In the genomic region with DNA sequence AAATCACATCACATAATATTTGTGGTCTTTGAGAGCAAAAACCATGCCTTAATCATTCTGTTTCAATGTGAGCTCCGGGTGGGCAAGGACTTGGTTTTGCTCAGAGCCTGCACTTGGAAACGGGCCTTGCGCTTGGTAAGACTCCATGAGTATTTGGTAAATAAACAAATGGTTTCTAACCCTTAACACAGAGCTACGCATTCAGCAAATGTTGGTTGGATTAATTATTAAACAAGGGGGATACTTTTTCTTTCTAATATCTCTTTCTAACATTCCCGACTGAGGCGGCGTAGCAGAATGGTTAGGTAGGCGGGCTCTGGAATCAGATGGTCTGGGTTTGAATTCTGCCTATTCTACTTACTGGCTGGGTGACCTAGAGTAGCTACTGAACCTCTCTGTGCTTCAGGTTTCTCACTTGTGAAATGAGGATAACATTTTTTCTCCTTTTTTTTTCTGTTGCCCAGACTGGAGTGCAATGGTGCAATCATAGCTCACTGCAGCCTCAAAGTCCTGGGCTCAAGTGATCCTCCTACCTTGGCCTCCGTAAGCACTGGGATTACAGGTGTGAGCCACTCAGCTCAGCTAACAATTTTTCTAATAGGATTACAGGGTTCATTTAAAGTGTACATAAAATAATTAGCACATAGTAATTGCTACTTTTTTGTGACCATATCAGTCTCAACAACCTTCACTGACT, we compare ENCODE assay signal across 21 cellular contexts. TPM values are rescaled to one million over a fixed set of nuclear protein-coding genes. Genes with fewer than 3 reads are reported as not detected.
DNase-seq lines count a peak whose midpoint lies in the region; ATAC-seq, FAIRE-seq and TF ChIP-seq lines count a peak whose summit lies in the region.
"Had no signal": no experiment of that assay in that cellular context is flagged by ENCODE, and none has a peak within 500 bp of the region (broad histone marks: within the 10 kb centered on the region; RNA-seq: fewer than 3 reads in every experiment).

No MANE protein-coding gene starts in this region.

- H3K27ac ChIP-seq in left ventricle myocardium inferior (replicated peaks) (peak overlapping the region; percentile 86), HepG2 (ENCODE audit: extremely low read length, insufficient read depth, low read length) (no peak overlapping the region), esophagus squamous epithelium (no peak overlapping the region)

- TF ChIP-seq CTCF in left ventricle myocardium inferior (IDR thresholded peaks at IDR 0.05; ENCODE audit: borderline replicate concordance), result no peak
- no peak for TF ChIP-seq CTCF in HepG2 (CRISPR knock-in tag; IDR thresholded peaks at IDR 0.05)
- no peak for TF ChIP-seq CTCF in esophagus squamous epithelium (IDR thresholded peaks at IDR 0.05)

- H3K9ac ChIP-seq in HepG2 (ENCODE audit: insufficient read depth, low read depth, low read length), result no peak overlapping the region

- H3K4me1 ChIP-seq in left ventricle myocardium inferior (peaks cover 54% of the 10 kb centered on the region), HepG2 (ENCODE audit: insufficient read depth, low read length) (peaks cover 32% of the 10 kb centered on the region), esophagus squamous epithelium (peaks cover 6 to 25% (median 7%) of the 10 kb centered on the region in 3 donors)
- H3K4me1 ChIP-seq: BE2C had no signal

- in situ Hi-C loops in HepG2 (cut with HindIII; ENCODE audit: extremely low pct_ligation_motif_present, low pct_unique_long_range_greater_than_20kb), result no loop called here

- intact Hi-C loops in left ventricle myocardium inferior (cut with micrococcal nuclease) (no loop called here), left ventricle myocardium superior (cut with micrococcal nuclease) (no loop called here), HepG2 (cut with micrococcal nuclease; ENCODE audit: unreplicated experiment) (no loop called here), esophagus squamous epithelium (cut with DNase I) (no loop called here)

- CTCF ChIA-PET in HepG2 (lab: Yijun Ruan, JAX; ENCODE audit: low intra/inter-chr PET ratio, low total read pairs), result no interaction called here

- BruUV-seq in HepG2 (replicated peaks; lab: Mats Ljungman, UMichigan), result no TSS peak

- no peaks in the 10 kb centered on the region for H3K79me2 ChIP-seq in HepG2 (ENCODE audit: insufficient read depth, low read length)

- ATAC-seq in left ventricle myocardium superior (no peak), HepG2 (peak; percentile 72)
- ATAC-seq: GM12878 had no signal

- FAIRE-seq in HepG2 (lab: Jason Lieb, UNC) (peak; percentile 37), HTR-8/SVneo (lab: Jason Lieb, UNC) (no peak)
- FAIRE-seq: GM12878 had no signal

- no peaks in the 10 kb centered on the region for H4K20me1 ChIP-seq in HepG2 (ENCODE audit: insufficient read depth, low read length)

- TF ChIP-seq EP300 in HepG2 (IDR thresholded peaks at IDR 0.05; ENCODE audit: low read depth in 2 of 2, low read length in 2 of 2), result no peak
- TF ChIP-seq EP300 in HepG2 (CRISPR knock-in tag; IDR thresholded peaks at IDR 0.05; ENCODE audit: borderline replicate concordance), result no peak

- WGBS in HepG2 (ENCODE audit: low lambda C conversion rate), result 6% methylated on average over 9 of the region's 9 CpGs
- WGBS in esophagus squamous epithelium, 2 donors, result 82 to 89% methylated on average over 9 of the region's 9 CpGs

- H3K36me3 ChIP-seq in left ventricle myocardium inferior (no peaks in the 10 kb centered on the region), HepG2 (replicated peaks in 1 of 2; ENCODE audit: control insufficient read depth in 1 of 2, insufficient read depth in 2 of 2, low read length in 2 of 2) (no peaks in the 10 kb centered on the region), esophagus squamous epithelium (no peaks in the 10 kb centered on the region)
- H3K36me3 ChIP-seq: BE2C had no signal

- peak overlapping the region; percentile 19; the same call in 1 of the 2 replicates for H3K4me2 ChIP-seq in HepG2 (ENCODE audit: low read depth, low read length)

- no peak for TF ChIP-seq RAD21 in HepG2 (CRISPR knock-in tag; IDR thresholded peaks at IDR 0.05)

- DNase-seq in left ventricle myocardium inferior (no peak), left ventricle myocardium superior (no peak), HuH-7 (ENCODE audit: low spot score) (peak; percentile 68), HepG2 (ENCODE audit: low spot score) (peak; percentile 40), renal cortical epithelial cell (ENCODE audit: low read depth) (peak; percentile 57), esophagus squamous epithelium (lab: John Stamatoyannopoulos, UW) (no peak), HTR-8/SVneo (ENCODE audit: insufficient read length, low spot score) (no peak), GOT3 (lab: John Stamatoyannopoulos, UW) (no peak)
- DNase-seq: BE2C; CD4-positive, CD25-positive, alpha-beta regulatory T cell; DMS153; EL; NCI-H1436; NCI-H1930; NCI-H345; NCI-H526 had no signal

- H2AFZ ChIP-seq in HepG2 (ENCODE audit: low read length), result no peak overlapping the region

- H3K27me3 ChIP-seq in left ventricle myocardium inferior (ENCODE audit: low read depth) (peaks cover 47% of the 10 kb centered on the region), HepG2 (ENCODE audit: control insufficient read depth in 1 of 2, insufficient read depth in 2 of 2, low read length in 2 of 2) (peaks cover 2 to 25% of the 10 kb centered on the region in 2 experiments; a peak in 3 of 5 replicates), esophagus squamous epithelium (peaks cover 0 to 49% (median 0%) of the 10 kb centered on the region in 4 donors)
- H3K27me3 ChIP-seq: BE2C had no signal

- no peak for TF ChIP-seq POLR2A in HepG2 (IDR thresholded peaks at IDR 0.05; ENCODE audit: insufficient read depth in 1 of 2, low read depth in 2 of 2, low read length in 2 of 2)
- TF ChIP-seq POLR2A in esophagus squamous epithelium (IDR thresholded peaks at IDR 0.05), result no peak

- POLR2A ChIA-PET in HepG2 (lab: Yijun Ruan, JAX), result no interaction called here

- H3K4me3 ChIP-seq in left ventricle myocardium inferior (no peak overlapping the region), HepG2 (replicated peaks in 1 of 3; ENCODE audit: insufficient read depth in 1 of 3, low read depth in 2 of 3, low read length in 3 of 3) (no peak overlapping the region), esophagus squamous epithelium (no peak overlapping the region)
- H3K4me3 ChIP-seq: GM12878 had no signal

- H3K9me3 ChIP-seq in left ventricle myocardium inferior (replicated peaks) (no peaks in the 10 kb centered on the region), HepG2 (ENCODE audit: low read length) (no peaks in the 10 kb centered on the region), esophagus squamous epithelium (no peaks in the 10 kb centered on the region)
- H3K9me3 ChIP-seq: BE2C had no signal

RNA-seq across cellular contexts. Expression of a gene that starts 3.4 kb away (rescaled TPM):
- total RNA-seq in left ventricle myocardium inferior (4.4 TPM), left ventricle myocardium superior (5.2 TPM), HepG2 (2016; rRNA removed; fragmentation: Illumina TruSeq; extraction: Trizol) (not detected in 2 replicates), renal cortical epithelial cell (4.3 and 4.6 TPM in 2 replicates), esophagus squamous epithelium (10 to 100 TPM; 25.5 to 39.2 (median 29.6) TPM)
- total RNA-seq in HepG2 (2016; cell fraction: cytosol; rRNA removed; fragmentation: Illumina TruSeq; extraction: Trizol; ENCODE audit: low read depth), result not detected in 2 replicates
- total RNA-seq in HepG2 (2016; cell fraction: insoluble cytoplasmic fraction; rRNA removed; fragmentation: Illumina TruSeq; extraction: Trizol), result not detected in 2 replicates
- total RNA-seq in HepG2 (2016; cell fraction: membrane; rRNA removed; fragmentation: Illumina TruSeq; extraction: Trizol), result not detected in 2 replicates
- total RNA-seq in HepG2 (2016; cell fraction: nucleus; rRNA removed; fragmentation: Illumina TruSeq; extraction: Trizol), result not detected in 2 replicates
- polyA plus RNA-seq in HepG2 (2011; rRNA removed), result not detected in 2 replicates
- under 0.01 and 0.03 TPM in 2 replicates for polyA plus RNA-seq in HepG2 (2011; cell fraction: cytosol; rRNA removed)
- not detected in 2 replicates for polyA plus RNA-seq in HepG2 (2011; cell fraction: nucleus; rRNA removed)
- polyA plus RNA-seq in HepG2 (2012), result not detected in 2 replicates
- not detected in 2 replicates for polyA plus RNA-seq in HepG2 (2016; cell fraction: cytosol; fragmentation: Illumina TruSeq; extraction: Trizol; ENCODE audit: low read depth)
- not detected in 2 replicates for polyA plus RNA-seq in HepG2 (2016; cell fraction: insoluble cytoplasmic fraction; fragmentation: Illumina TruSeq; extraction: Trizol; ENCODE audit: low read depth)
- polyA plus RNA-seq in HepG2 (2016; cell fraction: membrane; fragmentation: Illumina TruSeq; extraction: Trizol; ENCODE audit: low read depth), result not detected in 2 replicates
- polyA plus RNA-seq in HepG2 (2016; cell fraction: nucleus; fragmentation: Illumina TruSeq; extraction: Trizol; ENCODE audit: insufficient read depth, low read depth), result not detected in 2 replicates
- 7.3 TPM in 1 of 2 replicates, not detected in the other for polyA minus RNA-seq in HepG2 (2011; rRNA and poly(A)+ RNA removed; ENCODE audit: low replicate concordance)
- polyA minus RNA-seq in HepG2 (2011; cell fraction: cytosol; rRNA and poly(A)+ RNA removed), result not detected in 2 replicates
- polyA minus RNA-seq in HepG2 (2011; cell fraction: nucleus; rRNA and poly(A)+ RNA removed), result not detected in 2 replicates
- total RNA-seq: A172, H4, M059J, SK-MEL-5 had no signal

RNA-seq across cellular contexts. Expression of a gene that starts 31.1 kb away (rescaled TPM):
- total RNA-seq in left ventricle myocardium inferior (not detected), left ventricle myocardium superior (not detected), HepG2 (2016; rRNA removed; fragmentation: Illumina TruSeq; extraction: Trizol) (not detected in 2 replicates), renal cortical epithelial cell (not detected in 2 replicates), esophagus squamous epithelium (not detected)
- not detected in 2 replicates for total RNA-seq in HepG2 (2016; cell fraction: cytosol; rRNA removed; fragmentation: Illumina TruSeq; extraction: Trizol; ENCODE audit: low read depth)
- not detected in 2 replicates for total RNA-seq in HepG2 (2016; cell fraction: insoluble cytoplasmic fraction; rRNA removed; fragmentation: Illumina TruSeq; extraction: Trizol)
- not detected in 2 replicates for total RNA-seq in HepG2 (2016; cell fraction: membrane; rRNA removed; fragmentation: Illumina TruSeq; extraction: Trizol)
- total RNA-seq in HepG2 (2016; cell fraction: nucleus; rRNA removed; fragmentation: Illumina TruSeq; extraction: Trizol), result not detected in 2 replicates
- polyA plus RNA-seq in HepG2 (2011; rRNA removed), result not detected in 2 replicates
- polyA plus RNA-seq in HepG2 (2011; cell fraction: cytosol; rRNA removed), result not detected in 2 replicates
- polyA plus RNA-seq in HepG2 (2011; cell fraction: nucleus; rRNA removed), result not detected in 2 replicates
- polyA plus RNA-seq in HepG2 (2012), result not detected in 2 replicates
- polyA plus RNA-seq in HepG2 (2016; cell fraction: cytosol; fragmentation: Illumina TruSeq; extraction: Trizol; ENCODE audit: low read depth), result not detected in 2 replicates
- polyA plus RNA-seq in HepG2 (2016; cell fraction: insoluble cytoplasmic fraction; fragmentation: Illumina TruSeq; extraction: Trizol; ENCODE audit: low read depth), result not detected in 2 replicates
- polyA plus RNA-seq in HepG2 (2016; cell fraction: membrane; fragmentation: Illumina TruSeq; extraction: Trizol; ENCODE audit: low read depth), result not detected in 2 replicates
- not detected in 2 replicates for polyA plus RNA-seq in HepG2 (2016; cell fraction: nucleus; fragmentation: Illumina TruSeq; extraction: Trizol; ENCODE audit: insufficient read depth, low read depth)
- polyA minus RNA-seq in HepG2 (2011; rRNA and poly(A)+ RNA removed; ENCODE audit: low replicate concordance), result not detected in 2 replicates
- not detected in 2 replicates for polyA minus RNA-seq in HepG2 (2011; cell fraction: cytosol; rRNA and poly(A)+ RNA removed)
- not detected in 2 replicates for polyA minus RNA-seq in HepG2 (2011; cell fraction: nucleus; rRNA and poly(A)+ RNA removed)
- total RNA-seq: A172, H4, M059J had no signal

Comparison
In these comparisons a context has a peak if more than half of its experiments do, and no peak if none do; other contexts are left out.
1. DNase-seq: peak in HuH-7 (single experiment), HepG2 (single experiment) and renal cortical epithelial cell (single experiment); none in left ventricle myocardium inferior (single experiment), left ventricle myocardium superior (single experiment), esophagus squamous epithelium (single experiment), HTR-8/SVneo (single experiment) and GOT3 (single experiment).